In the genomic region with DNA sequence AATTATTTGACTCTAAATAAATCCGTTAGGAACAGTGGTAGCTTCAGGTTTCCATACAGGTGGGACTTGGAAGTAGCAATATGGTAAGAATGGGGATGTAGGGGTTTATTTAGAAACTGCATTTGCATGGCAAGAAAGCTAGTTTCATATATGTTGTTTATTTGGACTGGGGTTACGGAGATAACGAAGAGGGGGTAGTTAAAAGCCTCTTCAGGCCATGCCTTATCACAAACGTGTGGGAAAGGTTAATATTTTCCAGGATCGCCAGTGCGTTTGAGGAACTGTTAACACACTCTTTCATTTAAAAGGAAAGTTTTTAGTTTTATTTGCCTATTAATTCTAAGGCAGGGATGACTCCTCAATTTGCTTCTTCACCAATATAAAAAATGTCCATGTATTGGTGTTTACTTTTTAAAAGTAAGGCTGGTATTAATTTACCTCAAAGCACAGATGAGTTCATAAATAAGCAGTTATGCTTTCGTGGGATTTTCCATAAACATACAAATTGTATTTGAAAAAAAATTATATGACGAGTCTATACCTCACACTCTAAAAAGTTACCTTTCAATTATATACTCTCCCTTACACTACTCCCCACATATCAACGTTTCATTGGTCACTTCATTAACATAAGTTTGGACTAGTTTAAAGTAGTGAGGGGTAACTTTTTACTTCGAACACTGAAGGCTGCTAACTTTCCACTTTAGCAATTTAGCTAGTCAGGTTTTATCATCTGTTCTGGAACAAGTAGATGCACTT, we compare ENCODE assay signal across 8 cellular contexts. TPM values are rescaled to one million over a fixed set of nuclear protein-coding genes. Genes with fewer than 3 reads are reported as not detected.
DNase-seq lines count a peak whose midpoint lies in the region; ATAC-seq and TF ChIP-seq lines count a peak whose summit lies in the region.

No MANE protein-coding gene starts in this region.

- 49% methylated on average over 10 of the region's 10 CpGs for WGBS in mammary epithelial cell (ENCODE audit: low coverage, missing lambda C conversion rate)

- peak overlapping the region; percentile 87 for H2AFZ ChIP-seq in mammary epithelial cell (ENCODE audit: low read depth, low read length)

- CTCF ChIA-PET in A673 (lab: Charles Lee) (interaction anchor here (1.5 to 1.8 kb wide), 2 partner anchors 20 to 58 kb away, joined by 3 to 5 read pairs; partner anchors contain the start of gene CHD8), mammary epithelial cell (lab: Charles Lee; ENCODE audit: low non-redundant PET) (interaction anchor here (0.6 to 1.0 kb wide), 2 partner anchors 21 to 35 kb away, joined by 3 read pairs; partner anchors contain the start of gene METTL3)

- peaks cover 44% of the 10 kb centered on the region for H3K79me2 ChIP-seq in mammary epithelial cell (ENCODE audit: insufficient read depth, low read length)

- peak overlapping the region; percentile 90 for H3K9ac ChIP-seq in mammary epithelial cell (ENCODE audit: insufficient read depth, low read length)

- no peaks in the 10 kb centered on the region for H4K20me1 ChIP-seq in mammary epithelial cell (ENCODE audit: insufficient read depth, low read length)

- DNase-seq in A673 (ENCODE audit: low spot score) (no peak), HL-60 (ENCODE audit: low read depth in 1 of 2, low spot score in 1 of 2) (no peak), mammary epithelial cell (no peak), midbrain (lab: John Stamatoyannopoulos, UW) (peak; percentile 59), kidney glomerular epithelial cell (lab: John Stamatoyannopoulos, UW) (no peak), germinal center (ENCODE audit: low spot score) (no peak), glomerular visceral epithelial cell (ENCODE audit: extremely low spot score) (no peak)

- peaks cover 11% of the 10 kb centered on the region for H3K4me1 ChIP-seq in A673 (ENCODE audit: insufficient read depth, low read length, poor library complexity, severe bottlenecking)
- peaks cover 5% of the 10 kb centered on the region for H3K4me1 ChIP-seq in mammary epithelial cell (ENCODE audit: insufficient read depth, low read length)

- H3K4me3 ChIP-seq in A673 (ENCODE audit: low read depth, low read length, poor library complexity, severe bottlenecking) (peak overlapping the region; percentile 78), HL-60 (replicated peaks; ENCODE audit: insufficient read depth, low read length) (peak overlapping the region; percentile 96), mammary epithelial cell (replicated peaks in 1 of 3; ENCODE audit: insufficient read depth in 1 of 3, low read depth in 2 of 3, low read length in 3 of 3) (peak overlapping the region; percentile 74 to 86 (median 77))

- intact Hi-C loops in A673 (cut with micrococcal nuclease; ENCODE audit: unreplicated experiment) (no loop called here), mammary epithelial cell (cut with micrococcal nuclease) (loop anchor here (1.0 to 5.0 kb wide), 4 partner anchors 20 to 94 kb away; partner anchors contain the start of genes CHD8 and SUPT16H)

- no peak for ATAC-seq in GM18868 (IDR thresholded peaks at IDR 0.05; ENCODE audit: unreplicated experiment)

- H3K9me3 ChIP-seq in A673 (ENCODE audit: low read depth, low read length, poor library complexity, severe bottlenecking) (no peaks in the 10 kb centered on the region), mammary epithelial cell (replicated peaks; ENCODE audit: insufficient read depth, low read length) (no peaks in the 10 kb centered on the region)

- peak overlapping the region; percentile 84 for H3K4me2 ChIP-seq in mammary epithelial cell (ENCODE audit: insufficient read depth, low read depth, low read length)

- BruUV-seq in A673 (replicated peaks; lab: Mats Ljungman, UMichigan) (TSS peak; percentile 65), mammary epithelial cell (replicated peaks; lab: Mats Ljungman, UMichigan) (TSS peak; percentile 65)

- POLR2A ChIA-PET in A673 (lab: Charles Lee; ENCODE audit: low non-redundant PET) = no interaction called here

- H3K27ac ChIP-seq in A673 (ENCODE audit: low read depth, low read length, poor library complexity, severe bottlenecking) (peak overlapping the region; percentile 69), HL-60 (replicated peaks) (peak overlapping the region; percentile 61), mammary epithelial cell (ENCODE audit: insufficient read depth, low read depth, low read length) (peak overlapping the region; percentile 83)

- in situ Hi-C loops in mammary epithelial cell (cut with MboI; ENCODE audit: low sequenced_read_pairs in 2 of 2) = no loop called here

- H3K27me3 ChIP-seq in A673 (replicated peaks; ENCODE audit: insufficient read depth, low read depth, low read length, poor library complexity) (no peaks in the 10 kb centered on the region), HL-60 (ENCODE audit: insufficient read depth, poor library complexity, severe bottlenecking) (no peaks in the 10 kb centered on the region), mammary epithelial cell (ENCODE audit: insufficient read depth, low read length) (no peaks in the 10 kb centered on the region)

- H3K36me3 ChIP-seq in A673 (ENCODE audit: insufficient read depth, low read length, poor library complexity, severe bottlenecking) (no peaks in the 10 kb centered on the region), mammary epithelial cell (ENCODE audit: insufficient read depth, low read length) (peaks cover 2% of the 10 kb centered on the region)

- no peak for TF ChIP-seq CTCF in A673 (conservative IDR thresholded peaks at IDR 0.05; ENCODE audit: low read depth, low read length)
- no peak for TF ChIP-seq CTCF in HL-60 (IDR thresholded peaks at IDR 0.05; ENCODE audit: insufficient read depth, low read length)
- TF ChIP-seq CTCF in mammary epithelial cell (conservative IDR thresholded peaks at IDR 0.05 in 1 of 2, IDR thresholded peaks at IDR 0.05 in 1 of 2; ENCODE audit: extremely low read depth in 1 of 2, insufficient read depth in 1 of 2, low read depth in 1 of 2, low read length in 2 of 2) = no peak

- dilution Hi-C loops in mammary epithelial cell (cut with HindIII; ENCODE audit: low sequenced_read_pairs) = no loop called here

RNA-seq across cellular contexts. Expression of gene RAB2B, which starts 0.8 kb away (rescaled TPM):
- 31.9 and 37.1 TPM in 2 replicates for total RNA-seq in A673 (2021)
- total RNA-seq in mammary epithelial cell = 10 to 100 TPM; 17.6 to 21.8 TPM
- polyA plus RNA-seq in mammary epithelial cell = 8.0 TPM
- 7.1 TPM for polyA minus RNA-seq in mammary epithelial cell

RNA-seq across cellular contexts. Expression of gene TOX4, which starts 1.0 kb away (rescaled TPM):
- total RNA-seq in A673 (2021) (84.7 and 86.8 TPM in 2 replicates), mammary epithelial cell (10 to 100 TPM; 37.7 to 75.8 TPM)
- 82.6 TPM for polyA plus RNA-seq in mammary epithelial cell
- 30.0 TPM for polyA minus RNA-seq in mammary epithelial cell

RNA-seq across cellular contexts. Expression of gene CHD8, which starts 20.0 kb away (rescaled TPM):
- total RNA-seq in A673 (2021) (122 and 128 TPM in 2 replicates), mammary epithelial cell (10 to 100 TPM; 69.2 to 76.0 TPM)
- polyA plus RNA-seq in mammary epithelial cell = 15.7 TPM
- polyA minus RNA-seq in mammary epithelial cell = 330 TPM

RNA-seq across cellular contexts. Expression of gene METTL3, which starts 35.2 kb away (rescaled TPM):
- 93.0 and 96.3 TPM in 2 replicates for total RNA-seq in A673 (2021)
- 10 to 100 TPM; 40.3 to 43.3 TPM for total RNA-seq in mammary epithelial cell
- 69.3 TPM for polyA plus RNA-seq in mammary epithelial cell
- polyA minus RNA-seq in mammary epithelial cell = 59.5 TPM

RNA-seq across cellular contexts. Expression of gene SALL2, which starts 50.2 kb away (rescaled TPM):
- 149 and 157 TPM in 2 replicates for total RNA-seq in A673 (2021)
- 1 to 10 TPM; 3.2 to 3.3 TPM for total RNA-seq in mammary epithelial cell
- polyA plus RNA-seq in mammary epithelial cell = 2.1 TPM
- 9.1 TPM for polyA minus RNA-seq in mammary epithelial cell
